Comparison of ENCODE assay signal across 29 cellular contexts in genomic region chr12:91106283-91106682, GRCh38. TPM values are rescaled to one million over a fixed set of nuclear protein-coding genes. Genes with fewer than 3 reads are reported as not detected.
"Had no signal": no experiment of that assay in that cellular context is flagged by ENCODE, and none has a peak within 500 bp of the region (broad histone marks: within the 10 kb centered on the region; RNA-seq: fewer than 3 reads in every experiment).

No MANE protein-coding gene starts in this region.

- H3K4me1 ChIP-seq: prostate gland, thyroid gland had no signal

- H3K4me1 Mint-ChIP-seq: activated B cell treated with CpG ODN at 0.5 μM for 24 hours; activated CD4-positive, alpha-beta T cell treated with anti-CD3 and anti-CD28 coated beads for 36 hours; activated naive CD8-positive, alpha-beta T cell treated with anti-CD3 and anti-CD28 coated beads for 36 hours; immature natural killer cell; naive B cell had no signal

- H3K9me3 ChIP-seq: prostate gland, thyroid gland had no signal

- H3K36me3 ChIP-seq: prostate gland, thyroid gland had no signal

- H3K9me3 Mint-ChIP-seq: activated B cell treated with CpG ODN at 0.5 μM for 24 hours; activated naive CD8-positive, alpha-beta T cell treated with anti-CD3 and anti-CD28 coated beads for 36 hours; activated T-cell treated with anti-CD3 and anti-CD28 coated beads, Interleukin-2, amount 50 U/mL, for 4 hours; activated T-helper 2 cell treated with anti-CD3 and anti-CD28 coated beads, Interferon-gamma antibody, Interleukin-2, Interleukin-4, amounts not matched to agents 10 μg/mL and 5 μg/mL and 100 μg/mL, durations not matched to agents 14 hours and 24 hours and 36 hours; naive B cell had no signal

- H3K4me3 ChIP-seq: prostate gland, thyroid gland had no signal

- H3K27ac ChIP-seq: epithelial cell of prostate, prostate gland, thyroid gland had no signal

- H3K27me3 Mint-ChIP-seq: activated B cell treated with CpG ODN at 0.5 μM for 24 hours, naive B cell had no signal

- H3K36me3 Mint-ChIP-seq: activated naive CD8-positive, alpha-beta T cell treated with anti-CD3 and anti-CD28 coated beads for 36 hours; immature natural killer cell; naive B cell had no signal

- FAIRE-seq: astrocyte had no signal

- DNase-seq: activated B cell treated with CpG ODN at 0.5 μM for 24 hours; activated CD4-positive, alpha-beta T cell treated with anti-CD3 and anti-CD28 coated beads for 36 hours; activated CD4-positive, alpha-beta T cell treated with anti-CD3 and anti-CD28 coated beads, Interleukin-2, amount 50 U/mL, for 4 hours; activated CD8-positive, alpha-beta memory T cell treated with anti-CD3 and anti-CD28 coated beads for 24 hours; activated CD8-positive, alpha-beta memory T cell treated with anti-CD3 and anti-CD28 coated beads, Interleukin-2, amount 50 U/mL, for 4 hours; activated naive CD4-positive, alpha-beta T cell treated with Interleukin-2 at 50 U/mL for 16 hours; activated naive CD8-positive, alpha-beta T cell treated with anti-CD3 and anti-CD28 coated beads for 36 hours; activated T-cell treated with anti-CD3 and anti-CD28 coated beads, Interleukin-2, amount 50 U/mL, for 4 hours; cortex of kidney; immature natural killer cell; mesendoderm; naive B cell; occipital lobe; SIG-M5; stimulated activated CD4-positive, alpha-beta T cell treated with anti-CD3 and anti-CD28 coated beads, Interleukin-12 subunit alpha, Interleukin-12 subunit beta, amount 100 ng/mL, for 4 hours; stimulated activated CD4-positive, alpha-beta T cell treated with anti-CD3 and anti-CD28 coated beads, Interleukin-4, amount 100 ng/mL, for 4 hours; stimulated activated naive CD8-positive, alpha-beta T cell treated with anti-CD3 and anti-CD28 coated beads, Interleukin-15, Interleukin-2, amounts not matched to agents 100 U/mL and 50 U/mL, for 24 hours; substantia nigra; T-helper 9 cell; thyroid gland had no signal

- H3K27me3 ChIP-seq: thyroid gland had no signal

- H3K27ac Mint-ChIP-seq: activated B cell treated with CpG ODN at 0.5 μM for 24 hours; activated CD4-positive, alpha-beta T cell treated with anti-CD3 and anti-CD28 coated beads for 36 hours; activated naive CD8-positive, alpha-beta T cell treated with anti-CD3 and anti-CD28 coated beads for 36 hours; activated T-helper 2 cell treated with anti-CD3 and anti-CD28 coated beads, Interferon-gamma antibody, Interleukin-2, Interleukin-4, amounts not matched to agents 10 μg/mL and 5 μg/mL and 100 μg/mL, durations not matched to agents 14 hours and 24 hours and 36 hours; immature natural killer cell; naive B cell had no signal

- H3K4me3 Mint-ChIP-seq: activated B cell treated with CpG ODN at 0.5 μM for 24 hours; activated CD4-positive, alpha-beta T cell treated with anti-CD3 and anti-CD28 coated beads for 36 hours; activated naive CD8-positive, alpha-beta T cell treated with anti-CD3 and anti-CD28 coated beads for 36 hours; activated T-cell treated with anti-CD3 and anti-CD28 coated beads, Interleukin-2, amount 50 U/mL, for 4 hours; immature natural killer cell; naive B cell; neural crest cell had no signal

- ATAC-seq: activated CD4-positive, alpha-beta T cell treated with anti-CD3 and anti-CD28 coated beads for 36 hours; activated T-cell treated with anti-CD3 and anti-CD28 coated beads, Interleukin-2, amount 50 U/mL, for 4 hours; stimulated activated naive CD8-positive, alpha-beta T cell treated with anti-CD3 and anti-CD28 coated beads, Interleukin-15, Interleukin-2, amounts not matched to agents 100 U/mL and 50 U/mL, for 24 hours had no signal

RNA-seq across cellular contexts. Expression of gene LUM, which starts 5.0 kb away (rescaled TPM):
- total RNA-seq: activated B cell treated with CpG ODN at 0.5 μM for 24 hours; activated CD4-positive, alpha-beta T cell treated with anti-CD3 and anti-CD28 coated beads for 36 hours; activated naive CD8-positive, alpha-beta T cell treated with anti-CD3 and anti-CD28 coated beads for 36 hours; activated T-helper 2 cell treated with anti-CD3 and anti-CD28 coated beads, Interferon-gamma antibody, Interleukin-2, Interleukin-4, amounts not matched to agents 10 μg/mL and 5 μg/mL and 100 μg/mL, durations not matched to agents 14 hours and 24 hours and 36 hours; T-helper 1 cell treated with Interleukin-12 subunit alpha and Interleukin-12 subunit beta and Interleukin-4 antibody, amounts not matched to agents 30 ng/mL and 1 ng/mL, for 36 hours had no signal
- polyA plus RNA-seq: immature natural killer cell had no signal

RNA-seq across cellular contexts. Expression of gene KERA, which starts 48.5 kb away (rescaled TPM):
- total RNA-seq: activated B cell treated with CpG ODN at 0.5 μM for 24 hours; activated CD4-positive, alpha-beta T cell treated with anti-CD3 and anti-CD28 coated beads for 36 hours; activated naive CD8-positive, alpha-beta T cell treated with anti-CD3 and anti-CD28 coated beads for 36 hours; activated T-cell treated with anti-CD3 and anti-CD28 coated beads, Interleukin-2, amount 50 U/mL, for 4 hours; activated T-helper 2 cell treated with anti-CD3 and anti-CD28 coated beads, Interferon-gamma antibody, Interleukin-2, Interleukin-4, amounts not matched to agents 10 μg/mL and 5 μg/mL and 100 μg/mL, durations not matched to agents 14 hours and 24 hours and 36 hours; astrocyte; kidney epithelial cell; liver; mucosa of gallbladder; neural crest cell; prostate gland; T-helper 1 cell treated with Interleukin-12 subunit alpha and Interleukin-12 subunit beta and Interleukin-4 antibody, amounts not matched to agents 30 ng/mL and 1 ng/mL, for 36 hours; thyroid gland had no signal
- polyA plus RNA-seq: immature natural killer cell, liver had no signal
